In genomic region chr14:102784892-102785597, GRCh38 we compare ENCODE assay signal across 15 cellular contexts. TPM values are rescaled to one million over a fixed set of nuclear protein-coding genes. Genes with fewer than 3 reads are reported as not detected.
A peak's percentile ranks its signal among the peaks of the same experiment; 100 is the strongest.
DNase-seq lines count a peak whose midpoint lies in the region; ATAC-seq, FAIRE-seq and TF ChIP-seq lines count a peak whose summit lies in the region.
"Had no signal": no experiment of that assay in that cellular context is flagged by ENCODE, and none has a peak within 500 bp of the region (broad histone marks: within the 10 kb centered on the region; RNA-seq: fewer than 3 reads in every experiment).

No MANE protein-coding gene starts in this region.

- H3K27me3 ChIP-seq in A673 (replicated peaks; ENCODE audit: insufficient read depth, low read depth, low read length, poor library complexity): no peaks in the 10 kb centered on the region
- no peaks in the 10 kb centered on the region for H3K27me3 ChIP-seq in CD8-positive, alpha-beta memory T cell (ENCODE audit: insufficient read depth, low read length, poor library complexity, severe bottlenecking)
- no peaks in the 10 kb centered on the region for H3K27me3 ChIP-seq in heart left ventricle
- H3K27me3 ChIP-seq: BLaER1 treated with 17β-estradiol and CSF1 and Interleukin-3, amounts not matched to agents 10 nM and 100 nM; breast epithelium; gastrocnemius medialis had no signal

- CTCF ChIA-PET in A673 (lab: Charles Lee): no interaction called here
- CTCF ChIA-PET in CD8-positive, alpha-beta memory T cell (lab: Charles Lee): no interaction called here

- WGBS in heart left ventricle, 4 donors: 86 to 91% (median 88%) methylated on average over 7 of the region's 7 CpGs

- peak; percentile 37 for ATAC-seq in HG03439 (IDR thresholded peaks at IDR 0.05; ENCODE audit: unreplicated experiment)
- ATAC-seq in GM21360 (IDR thresholded peaks at IDR 0.05; ENCODE audit: unreplicated experiment): no peak
- no peak for ATAC-seq in GM18505 (IDR thresholded peaks at IDR 0.05; ENCODE audit: unreplicated experiment)
- ATAC-seq in heart left ventricle: no peak
- ATAC-seq: gastrocnemius medialis, mucosa of descending colon had no signal

- H3K36me3 ChIP-seq in A673 (ENCODE audit: insufficient read depth, low read length, poor library complexity, severe bottlenecking): peaks cover 3% of the 10 kb centered on the region
- no peaks in the 10 kb centered on the region for H3K36me3 ChIP-seq in CD8-positive, alpha-beta memory T cell (ENCODE audit: insufficient read depth, low read length)
- no peaks in the 10 kb centered on the region for H3K36me3 ChIP-seq in kidney (ENCODE audit: control insufficient read depth in 1 of 2, insufficient read depth in 2 of 2, low read length in 2 of 2)
- H3K36me3 ChIP-seq in heart left ventricle: no peaks in the 10 kb centered on the region
- H3K36me3 ChIP-seq: breast epithelium, gastrocnemius medialis had no signal

- H3K27me3 Mint-ChIP-seq in CD8-positive, alpha-beta memory T cell: no peaks in the 10 kb centered on the region
- H3K27me3 Mint-ChIP-seq in dendritic cell treated with granulocyte-macrophage colony-stimulating factor and Interleukin-4, amounts not matched to agents 40 ng/mL and 50 ng/mL, for 4 days: no peaks in the 10 kb centered on the region

- FAIRE-seq in kidney (lab: Jason Lieb, UNC): no peak
- FAIRE-seq: TTC549 had no signal

- peak overlapping the region; percentile 14 for H3K27ac ChIP-seq in A673 (ENCODE audit: low read depth, low read length, poor library complexity, severe bottlenecking)
- H3K27ac ChIP-seq in CD8-positive, alpha-beta memory T cell (ENCODE audit: low read depth, low read length): no peak overlapping the region
- H3K27ac ChIP-seq in kidney (ENCODE audit: low read depth in 2 of 2, low read length in 2 of 2): no peak overlapping the region
- no peak overlapping the region for H3K27ac ChIP-seq in heart left ventricle
- H3K27ac ChIP-seq: BLaER1 treated with 17β-estradiol and CSF1 and Interleukin-3, amounts not matched to agents 10 nM and 100 nM; breast epithelium; gastrocnemius medialis had no signal

- H3K9me3 Mint-ChIP-seq in CD8-positive, alpha-beta memory T cell: no peaks in the 10 kb centered on the region
- H3K9me3 Mint-ChIP-seq in dendritic cell treated with granulocyte-macrophage colony-stimulating factor and Interleukin-4, amounts not matched to agents 40 ng/mL and 50 ng/mL, for 4 days: no peaks in the 10 kb centered on the region

- no peaks in the 10 kb centered on the region for H3K9me3 ChIP-seq in A673 (ENCODE audit: low read depth, low read length, poor library complexity, severe bottlenecking)
- no peaks in the 10 kb centered on the region for H3K9me3 ChIP-seq in CD8-positive, alpha-beta memory T cell (ENCODE audit: low read length)
- no peaks in the 10 kb centered on the region for H3K9me3 ChIP-seq in kidney (ENCODE audit: control insufficient read depth in 1 of 2, low read length in 2 of 2)
- no peaks in the 10 kb centered on the region for H3K9me3 ChIP-seq in heart left ventricle
- H3K9me3 ChIP-seq: BLaER1 treated with 17β-estradiol and CSF1 and Interleukin-3, amounts not matched to agents 10 nM and 100 nM; breast epithelium; gastrocnemius medialis; mucosa of descending colon had no signal

- H3K27ac Mint-ChIP-seq in CD8-positive, alpha-beta memory T cell: peak overlapping the region in 6 of 8 donors; percentile 10 to 92 (median 53)
- peak overlapping the region; percentile 26 for H3K27ac Mint-ChIP-seq in dendritic cell treated with granulocyte-macrophage colony-stimulating factor and Interleukin-4, amounts not matched to agents 40 ng/mL and 50 ng/mL, for 4 days

- peak overlapping the region in 5 of 7 donors; percentile 0 to 68 (median 42) for H3K4me3 Mint-ChIP-seq in CD8-positive, alpha-beta memory T cell
- H3K4me3 Mint-ChIP-seq in dendritic cell treated with granulocyte-macrophage colony-stimulating factor and Interleukin-4, amounts not matched to agents 40 ng/mL and 50 ng/mL, for 4 days: no peak overlapping the region

- intact Hi-C loops in A673 (cut with micrococcal nuclease; ENCODE audit: unreplicated experiment): no loop called here
- intact Hi-C loops in dendritic cell treated with granulocyte-macrophage colony-stimulating factor and Interleukin-4, amounts not matched to agents 40 ng/mL and 50 ng/mL, for 4 days (cut with micrococcal nuclease): no loop called here
- intact Hi-C loops in kidney (cut with DNase I): no loop called here
- intact Hi-C loops in heart left ventricle (cut with DNase I): no loop called here

- H3K4me1 ChIP-seq in A673 (ENCODE audit: insufficient read depth, low read length, poor library complexity, severe bottlenecking) (peaks cover 10% of the 10 kb centered on the region), kidney (ENCODE audit: control insufficient read depth in 1 of 2, insufficient read depth in 1 of 2, low read depth in 1 of 2, low read length in 2 of 2) (no peaks in the 10 kb centered on the region), heart left ventricle (peaks cover 0 to 43% (median 0%) of the 10 kb centered on the region in 12 donors)
- peaks cover 42% of the 10 kb centered on the region for H3K4me1 ChIP-seq in CD8-positive, alpha-beta memory T cell (ENCODE audit: insufficient read depth, low read length)
- H3K4me1 ChIP-seq: breast epithelium, gastrocnemius medialis had no signal

- H3K9ac ChIP-seq in kidney (ENCODE audit: low read length in 2 of 2): no peak overlapping the region

- no peak for TF ChIP-seq CTCF in A673 (conservative IDR thresholded peaks at IDR 0.05; ENCODE audit: low read depth, low read length)
- no peak for TF ChIP-seq CTCF in kidney (IDR thresholded peaks at IDR 0.05; ENCODE audit: borderline replicate concordance, extremely low read depth, insufficient read depth)
- TF ChIP-seq CTCF in heart left ventricle (IDR thresholded peaks at IDR 0.05): no peak

- BruUV-seq in A673 (replicated peaks; lab: Mats Ljungman, UMichigan): no TSS peak

- H3K4me3 ChIP-seq in A673 (ENCODE audit: low read depth, low read length, poor library complexity, severe bottlenecking) (no peak overlapping the region), kidney (ENCODE audit: low read length in 2 of 2) (no peak overlapping the region), heart left ventricle (no peak overlapping the region)
- no peak overlapping the region for H3K4me3 ChIP-seq in CD8-positive, alpha-beta memory T cell (ENCODE audit: low read length)
- H3K4me3 ChIP-seq: BLaER1 treated with 17β-estradiol and CSF1 and Interleukin-3, amounts not matched to agents 10 nM and 100 nM; breast epithelium; gastrocnemius medialis; mucosa of descending colon had no signal

- H3K36me3 Mint-ChIP-seq in CD8-positive, alpha-beta memory T cell: peaks cover 0 to 8% (median 2%) of the 10 kb centered on the region in 3 donors
- H3K36me3 Mint-ChIP-seq in dendritic cell treated with granulocyte-macrophage colony-stimulating factor and Interleukin-4, amounts not matched to agents 40 ng/mL and 50 ng/mL, for 4 days (ENCODE audit: low read depth): peaks cover 16% of the 10 kb centered on the region

- peaks cover 62 to 81% (median 79%) of the 10 kb centered on the region in 3 donors for H3K4me1 Mint-ChIP-seq in CD8-positive, alpha-beta memory T cell
- peaks cover 75% of the 10 kb centered on the region for H3K4me1 Mint-ChIP-seq in dendritic cell treated with granulocyte-macrophage colony-stimulating factor and Interleukin-4, amounts not matched to agents 40 ng/mL and 50 ng/mL, for 4 days (ENCODE audit: low read depth)

- DNase-seq in A673 (ENCODE audit: low spot score) (no peak), kidney (no peak), heart left ventricle (no peak)
- DNase-seq in CD8-positive, alpha-beta memory T cell: no peak
- DNase-seq: gastrocnemius medialis; mucosa of descending colon; NCI-H510A; stimulated activated CD4-positive, alpha-beta T cell treated with anti-CD3 and anti-CD28 coated beads, Interleukin-1b, Interleukin-23, amount 100 ng/mL, for 48 hours had no signal

- POLR2A ChIA-PET in A673 (lab: Charles Lee; ENCODE audit: low non-redundant PET): no interaction called here
- POLR2A ChIA-PET in CD8-positive, alpha-beta memory T cell (lab: Charles Lee): no interaction called here

- TF ChIP-seq POLR2A in GM18505 (IDR thresholded peaks at IDR 0.05; ENCODE audit: borderline replicate concordance, extremely low read depth, insufficient read depth, insufficient read length) (no peak), heart left ventricle (IDR thresholded peaks at IDR 0.05) (no peak)

RNA-seq across cellular contexts. Expression of gene TRAF3, which starts 7.8 kb away (rescaled TPM):
- total RNA-seq in A673 (2021) (48.2 and 49.3 TPM in 2 replicates), kidney (35.4 TPM), heart left ventricle (10 to 100 TPM in 6 of 9 donors, 1 to 10 TPM in 3; 8.0 to 20.6 (median 11.0) TPM)
- 10 to 100 TPM; 61.6 to 62.0 TPM for total RNA-seq in CD8-positive, alpha-beta memory T cell
- polyA plus RNA-seq in CD8-positive, alpha-beta memory T cell: 16.3 TPM
- polyA plus RNA-seq in kidney (ENCODE audit: insufficient read depth, low read depth, low replicate concordance) (5.2 TPM), heart left ventricle (1 to 10 TPM; 1.6 to 6.3 TPM)
